Comparison of ENCODE assay signal across 1 cellular context in genomic region chr22:27093422-27093821, GRCh38.
TF ChIP-seq lines count a peak whose summit lies in the region.

No MANE protein-coding gene starts in this region.

TF ChIP-seq in HEK293, 187 proteins besides CTCF, POLR2A, EP300 and RAD21 (continued from another document):
- TF ChIP-seq, protein P1, sequence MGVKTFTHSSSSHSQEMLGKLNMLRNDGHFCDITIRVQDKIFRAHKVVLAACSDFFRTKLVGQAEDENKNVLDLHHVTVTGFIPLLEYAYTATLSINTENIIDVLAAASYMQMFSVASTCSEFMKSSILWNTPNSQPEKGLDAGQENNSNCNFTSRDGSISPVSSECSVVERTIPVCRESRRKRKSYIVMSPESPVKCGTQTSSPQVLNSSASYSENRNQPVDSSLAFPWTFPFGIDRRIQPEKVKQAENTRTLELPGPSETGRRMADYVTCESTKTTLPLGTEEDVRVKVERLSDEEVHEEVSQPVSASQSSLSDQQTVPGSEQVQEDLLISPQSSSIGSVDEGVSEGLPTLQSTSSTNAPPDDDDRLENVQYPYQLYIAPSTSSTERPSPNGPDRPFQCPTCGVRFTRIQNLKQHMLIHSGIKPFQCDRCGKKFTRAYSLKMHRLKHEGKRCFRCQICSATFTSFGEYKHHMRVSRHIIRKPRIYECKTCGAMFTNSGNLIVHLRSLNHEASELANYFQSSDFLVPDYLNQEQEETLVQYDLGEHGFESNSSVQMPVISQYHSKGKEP (tag by site-specific recombination; IDR thresholded peaks at IDR 0.05), result no peak
- TF ChIP-seq ZFHX2 (tag by site-specific recombination; conservative IDR thresholded peaks at IDR 0.05) (peak; percentile 28; the same call in 1 of the 2 replicates), GFI1B (tag by site-specific recombination; IDR thresholded peaks at IDR 0.05) (no peak), ZNF544 (tag by site-specific recombination; IDR thresholded peaks at IDR 0.05) (peak; percentile 51; the same call in 1 of the 2 replicates), ZNF114 (tag by site-specific recombination; IDR thresholded peaks at IDR 0.05) (0 out of 2 replicates have a peak, but pooled peaks have one; percentile 14), KLF8 (tag by site-specific recombination; IDR thresholded peaks at IDR 0.05) (no peak), ZNF830 (tag by site-specific recombination; IDR thresholded peaks at IDR 0.05; ENCODE audit: low read depth) (no peak), ZNF843 (tag by site-specific recombination; IDR thresholded peaks at IDR 0.05) (no peak), SP7 (tag by site-specific recombination; IDR thresholded peaks at IDR 0.05) (no peak), ZNF174 (tag by site-specific recombination; IDR thresholded peaks at IDR 0.05) (no peak), ZNF76 (tag by site-specific recombination; IDR thresholded peaks at IDR 0.05; ENCODE audit: borderline replicate concordance, low read depth) (no peak), KLF16 (tag by site-specific recombination; IDR thresholded peaks at IDR 0.05) (no peak), REST (tag by site-specific recombination; IDR thresholded peaks at IDR 0.05) (no peak), ZNF560 (tag by site-specific recombination; IDR thresholded peaks at IDR 0.05; ENCODE audit: borderline replicate concordance) (no peak), ZNF16 (tag by site-specific recombination; IDR thresholded peaks at IDR 0.05; ENCODE audit: low read depth) (no peak), SALL2 (tag by site-specific recombination; IDR thresholded peaks at IDR 0.05; ENCODE audit: borderline replicate concordance) (peak; percentile 14; the same call in 1 of the 2 replicates), ZNF175 (tag by site-specific recombination; IDR thresholded peaks at IDR 0.05) (no peak)
- TF ChIP-seq, protein P2, sequence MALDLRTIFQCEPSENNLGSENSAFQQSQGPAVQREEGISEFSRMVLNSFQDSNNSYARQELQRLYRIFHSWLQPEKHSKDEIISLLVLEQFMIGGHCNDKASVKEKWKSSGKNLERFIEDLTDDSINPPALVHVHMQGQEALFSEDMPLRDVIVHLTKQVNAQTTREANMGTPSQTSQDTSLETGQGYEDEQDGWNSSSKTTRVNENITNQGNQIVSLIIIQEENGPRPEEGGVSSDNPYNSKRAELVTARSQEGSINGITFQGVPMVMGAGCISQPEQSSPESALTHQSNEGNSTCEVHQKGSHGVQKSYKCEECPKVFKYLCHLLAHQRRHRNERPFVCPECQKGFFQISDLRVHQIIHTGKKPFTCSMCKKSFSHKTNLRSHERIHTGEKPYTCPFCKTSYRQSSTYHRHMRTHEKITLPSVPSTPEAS (tag by site-specific recombination; IDR thresholded peaks at IDR 0.05), result peak; percentile 72
- TF ChIP-seq, protein P3, sequence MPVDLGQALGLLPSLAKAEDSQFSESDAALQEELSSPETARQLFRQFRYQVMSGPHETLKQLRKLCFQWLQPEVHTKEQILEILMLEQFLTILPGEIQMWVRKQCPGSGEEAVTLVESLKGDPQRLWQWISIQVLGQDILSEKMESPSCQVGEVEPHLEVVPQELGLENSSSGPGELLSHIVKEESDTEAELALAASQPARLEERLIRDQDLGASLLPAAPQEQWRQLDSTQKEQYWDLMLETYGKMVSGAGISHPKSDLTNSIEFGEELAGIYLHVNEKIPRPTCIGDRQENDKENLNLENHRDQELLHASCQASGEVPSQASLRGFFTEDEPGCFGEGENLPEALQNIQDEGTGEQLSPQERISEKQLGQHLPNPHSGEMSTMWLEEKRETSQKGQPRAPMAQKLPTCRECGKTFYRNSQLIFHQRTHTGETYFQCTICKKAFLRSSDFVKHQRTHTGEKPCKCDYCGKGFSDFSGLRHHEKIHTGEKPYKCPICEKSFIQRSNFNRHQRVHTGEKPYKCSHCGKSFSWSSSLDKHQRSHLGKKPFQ (tag by site-specific recombination; IDR thresholded peaks at IDR 0.05), result 0 out of 2 replicates have a peak, but pooled peaks have one; percentile 17
- TF ChIP-seq, protein P4, sequence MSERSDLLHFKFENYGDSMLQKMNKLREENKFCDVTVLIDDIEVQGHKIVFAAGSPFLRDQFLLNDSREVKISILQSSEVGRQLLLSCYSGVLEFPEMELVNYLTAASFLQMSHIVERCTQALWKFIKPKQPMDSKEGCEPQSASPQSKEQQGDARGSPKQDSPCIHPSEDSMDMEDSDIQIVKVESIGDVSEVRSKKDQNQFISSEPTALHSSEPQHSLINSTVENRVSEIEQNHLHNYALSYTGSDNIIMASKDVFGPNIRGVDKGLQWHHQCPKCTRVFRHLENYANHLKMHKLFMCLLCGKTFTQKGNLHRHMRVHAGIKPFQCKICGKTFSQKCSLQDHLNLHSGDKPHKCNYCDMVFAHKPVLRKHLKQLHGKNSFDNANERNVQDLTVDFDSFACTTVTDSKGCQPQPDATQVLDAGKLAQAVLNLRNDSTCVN (tag by site-specific recombination; optimal IDR thresholded peaks at IDR 0.05), result no peak
